17 cellular contexts compared by ENCODE assay signal in genomic region chr1:110345480-110345879, GRCh38. TPM values are rescaled to one million over a fixed set of nuclear protein-coding genes. Genes with fewer than 3 reads are reported as not detected.
DNase-seq lines count a peak whose midpoint lies in the region; ATAC-seq, FAIRE-seq and TF ChIP-seq lines count a peak whose summit lies in the region.
"Had no signal": no experiment of that assay in that cellular context is flagged by ENCODE, and none has a peak within 500 bp of the region (broad histone marks: within the 10 kb centered on the region; RNA-seq: fewer than 3 reads in every experiment).

No MANE protein-coding gene starts in this region.

- H3K27me3 ChIP-seq in OCI-LY1 (ENCODE audit: insufficient read depth, low read length) = no peaks in the 10 kb centered on the region
- no peaks in the 10 kb centered on the region for H3K27me3 ChIP-seq in GM12878 (replicated peaks in 1 of 2; ENCODE audit: control insufficient read depth in 2 of 2, insufficient read depth in 2 of 2, low read length in 1 of 2)
- H3K27me3 ChIP-seq: upper lobe of right lung had no signal

- DNase-seq in activated T-cell treated with anti-CD3 and anti-CD28 coated beads, Interleukin-2, amount 50 U/mL, for 24 hours = no peak
- DNase-seq in activated T-cell treated with anti-CD3 and anti-CD28 coated beads for 4 hours (no peak), GM12878 (ENCODE audit: low read depth, low spot score) (no peak), osteocyte (ENCODE audit: extremely low spot score, unreplicated experiment) (no peak), RCC 7860 (ENCODE audit: low spot score) (no peak)
- no peak for DNase-seq in activated naive CD4-positive, alpha-beta T cell treated with Interleukin-2 at 50 U/mL for 16 hours
- DNase-seq: activated CD4-positive, CD25-positive, alpha-beta regulatory T cell; activated effector memory CD4-positive, alpha-beta T cell treated with anti-CD3 and anti-CD28 coated beads, Interleukin-2, amount 50 U/mL, for 16 hours; central memory CD4-positive, alpha-beta T cell; DMS79; islet precursor cell; upper lobe of right lung had no signal

- peak overlapping the region; percentile 13 for H3K27ac ChIP-seq in OCI-LY1 (ENCODE audit: low read depth, low read length, poor library complexity, severe bottlenecking)
- peak overlapping the region; percentile 14; the same call in 1 of the 2 replicates for H3K27ac ChIP-seq in GM12878 (ENCODE audit: control insufficient read depth, insufficient read depth)
- H3K27ac ChIP-seq: HL-60, upper lobe of right lung had no signal

- peaks cover 98% of the 10 kb centered on the region for H3K36me3 ChIP-seq in OCI-LY1 (ENCODE audit: insufficient read depth, low read length)
- peaks cover 13 to 30% of the 10 kb centered on the region in 2 experiments for H3K36me3 ChIP-seq in GM12878 (ENCODE audit: control insufficient read depth in 2 of 2, insufficient read depth in 2 of 2, low read length in 1 of 2)

- SMC1A ChIA-PET in GM12878 (lab: Charles Lee; ENCODE audit: uncharacterized antibody, unreplicated experiment) = interaction anchor here (0.7 to 3.6 kb wide), 4 partner anchors 38 to 63 kb away, joined by 3 to 16 read pairs (median 5); no protein-coding TSS in a partner anchor

- POLR2A ChIA-PET in GM12878 (lab: Charles Lee) = interaction anchor here (0.6 kb wide), 1 partner anchor 28 kb away, joined by 3 read pairs; no protein-coding TSS in a partner anchor

- no peak for TF ChIP-seq EP300 in GM12878 (IDR thresholded peaks at IDR 0.05; ENCODE audit: borderline replicate concordance in 1 of 2, control insufficient read depth in 1 of 2, low read depth in 2 of 2, low read length in 2 of 2)

- CTCF ChIA-PET in GM12878 (lab: Yijun Ruan, JAX) = interaction anchor here (0.7 to 1.8 kb wide), 2 partner anchors 50 to 138 kb away, joined by 3 read pairs; no protein-coding TSS in a partner anchor

- BruUV-seq in GM12878 (replicated peaks; lab: Mats Ljungman, UMichigan) = no TSS peak

- no peaks in the 10 kb centered on the region for H3K9me3 ChIP-seq in OCI-LY1 (ENCODE audit: low read length)
- no peaks in the 10 kb centered on the region for H3K9me3 ChIP-seq in GM12878 (replicated peaks; ENCODE audit: control insufficient read depth, insufficient read depth, low read length)
- H3K9me3 ChIP-seq: upper lobe of right lung had no signal

- peak overlapping the region; percentile 82 for H3K4me3 ChIP-seq in OCI-LY1 (ENCODE audit: low read depth, low read length, poor library complexity, severe bottlenecking)
- H3K4me3 ChIP-seq in GM12878 = peak overlapping the region; percentile 83; the same call in 1 of the 2 replicates
- H3K4me3 ChIP-seq: upper lobe of right lung had no signal

- H3K4me1 ChIP-seq in OCI-LY1 (ENCODE audit: insufficient read depth, low read length, severe bottlenecking) (peaks cover 100% of the 10 kb centered on the region), GM12878 (ENCODE audit: control insufficient read depth, insufficient read depth, low read length) (peaks cover 14% of the 10 kb centered on the region)

- TF ChIP-seq RAD21 in GM12878 (IDR thresholded peaks at IDR 0.05; ENCODE audit: insufficient read depth, low read depth, low read length) = no peak

- in situ Hi-C loops in GM12878 (cut with MboI) = no loop called here

- H3K36me3 Mint-ChIP-seq in activated T-cell treated with anti-CD3 and anti-CD28 coated beads, Interleukin-2, amount 50 U/mL, for 24 hours (ENCODE audit: low read depth) = peaks cover 45% of the 10 kb centered on the region
- peaks cover 37% of the 10 kb centered on the region for H3K36me3 Mint-ChIP-seq in osteocyte (ENCODE audit: unreplicated experiment)

- peak; percentile 29; the same call in 2 of the 3 replicates for ATAC-seq in GM12878
- no peak for ATAC-seq in HG03432 (IDR thresholded peaks at IDR 0.05; ENCODE audit: unreplicated experiment)
- ATAC-seq: upper lobe of right lung had no signal

- no peak for TF ChIP-seq CTCF in OCI-LY1 (IDR thresholded peaks at IDR 0.05; ENCODE audit: low read length)
- no peak for TF ChIP-seq CTCF in GM12878 (IDR thresholded peaks at IDR 0.05 in 2 of 3, conservative IDR thresholded peaks at IDR 0.05 in 1 of 3; ENCODE audit: control insufficient read depth in 2 of 3, extremely low read depth in 1 of 3, insufficient read depth in 1 of 3, low read depth in 3 of 3, low read length in 3 of 3)
- TF ChIP-seq CTCF in osteocyte (IDR thresholded peaks at IDR 0.05) = no peak

- H3K9me2 ChIP-seq in OCI-LY1 (ENCODE audit: low read depth, low read length) = no peaks in the 10 kb centered on the region

- no peaks in the 10 kb centered on the region for H3K27me3 Mint-ChIP-seq in activated T-cell treated with anti-CD3 and anti-CD28 coated beads, Interleukin-2, amount 50 U/mL, for 24 hours
- H3K27me3 Mint-ChIP-seq in osteocyte (ENCODE audit: unreplicated experiment) = no peaks in the 10 kb centered on the region

- peak overlapping the region; percentile 74 for H3K4me2 ChIP-seq in OCI-LY1 (ENCODE audit: low read length)
- peak overlapping the region; percentile 45 for H3K4me2 ChIP-seq in GM12878 (ENCODE audit: control insufficient read depth, insufficient read depth)

- peak; percentile 82 for FAIRE-seq in GM12878 (lab: Jason Lieb, UNC)
- FAIRE-seq in RCC 7860 (lab: Jason Lieb, UNC) = no peak
- FAIRE-seq: endothelial cell of umbilical vein had no signal

- WGBS in GM12878 (ENCODE audit: insufficient coverage, insufficient replicate concordance, low lambda C conversion rate, missing lambda C conversion rate) = 45% methylated on average over 3 of the region's 3 CpGs

- peaks cover 100% of the 10 kb centered on the region for H3K79me2 ChIP-seq in OCI-LY1 (ENCODE audit: insufficient read depth, low read length)
- peaks cover 100% of the 10 kb centered on the region for H3K79me2 ChIP-seq in GM12878 (ENCODE audit: control insufficient read depth, insufficient read depth, low read length)

- H3F3A ChIP-seq in OCI-LY1 (ENCODE audit: insufficient read depth, low read length) = no peaks in the 10 kb centered on the region

- H2AFZ ChIP-seq in OCI-LY1 (ENCODE audit: low read length) (no peak overlapping the region), GM12878 (ENCODE audit: control insufficient read depth, low read depth, low read length) (no peak overlapping the region)

- TF ChIP-seq POLR2A in GM12878 (IDR thresholded peaks at IDR 0.05; ENCODE audit: low read depth, low read length) = no peak

- H3K9me3 Mint-ChIP-seq in activated T-cell treated with anti-CD3 and anti-CD28 coated beads, Interleukin-2, amount 50 U/mL, for 24 hours = no peaks in the 10 kb centered on the region
- H3K9me3 Mint-ChIP-seq in osteocyte (ENCODE audit: unreplicated experiment) = no peaks in the 10 kb centered on the region

- peaks cover 12% of the 10 kb centered on the region; the same call in 1 of the 2 replicates for H4K20me1 ChIP-seq in OCI-LY1 (ENCODE audit: insufficient read depth, low read length)
- peaks cover 6% of the 10 kb centered on the region; the same call in 1 of the 2 replicates for H4K20me1 ChIP-seq in GM12878 (ENCODE audit: control insufficient read depth, insufficient read depth)

- H3K4me1 Mint-ChIP-seq in activated T-cell treated with anti-CD3 and anti-CD28 coated beads, Interleukin-2, amount 50 U/mL, for 24 hours (ENCODE audit: low read depth) = peaks cover 93% of the 10 kb centered on the region
- H3K4me1 Mint-ChIP-seq in osteocyte (ENCODE audit: unreplicated experiment) = peaks cover 92% of the 10 kb centered on the region

- H3K4me3 Mint-ChIP-seq in activated T-cell treated with anti-CD3 and anti-CD28 coated beads, Interleukin-2, amount 50 U/mL, for 24 hours = peak overlapping the region; percentile 48
- H3K4me3 Mint-ChIP-seq in osteocyte (ENCODE audit: unreplicated experiment) = no peak overlapping the region

- H3K9ac ChIP-seq in OCI-LY1 (ENCODE audit: low read length) = peak overlapping the region; percentile 92
- peak overlapping the region; percentile 16; the same call in 1 of the 2 replicates for H3K9ac ChIP-seq in GM12878 (ENCODE audit: control insufficient read depth, insufficient read depth, low read length)

- intact Hi-C loops in GM12878 (cut with micrococcal nuclease; ENCODE audit: unreplicated experiment) = no loop called here

- RAD21 ChIA-PET in GM12878 (lab: Charles Lee; ENCODE audit: unreplicated experiment) = interaction anchor here (6.2 kb wide), 1 partner anchor 39 kb away, joined by 35 read pairs; no protein-coding TSS in a partner anchor

- H3K27ac Mint-ChIP-seq in activated T-cell treated with anti-CD3 and anti-CD28 coated beads, Interleukin-2, amount 50 U/mL, for 24 hours = no peak overlapping the region
- peak overlapping the region; percentile 71 for H3K27ac Mint-ChIP-seq in osteocyte (ENCODE audit: unreplicated experiment)

RNA-seq across cellular contexts. Expression of gene RBM15, which starts 6.3 kb away (rescaled TPM):
- total RNA-seq in GM12878 (2013; cell fraction: nucleolus; rRNA removed) = 214 and 247 TPM in 2 replicates
- 62.5 and 63.2 TPM in 2 replicates for total RNA-seq in GM12878 (2014; rRNA removed)
- total RNA-seq in GM12878 (2014; rRNA removed; fragmentation: Illumina TruSeq; extraction: Trizol) = 44.4 and 47.3 TPM in 2 replicates
- 47.8 and 51.6 TPM in 2 replicates for total RNA-seq in GM12878 (2021)
- 8.2 TPM for polyA plus RNA-seq in GM12878 (2011; ENCODE audit: low read depth)
- 25.6 and 31.2 TPM in 2 replicates for polyA plus RNA-seq in GM12878 (2011; rRNA removed)
- 32.2 and 32.8 TPM in 2 replicates for polyA plus RNA-seq in GM12878 (2011; cell fraction: cytosol; rRNA removed)
- 43.3 and 43.7 TPM in 2 replicates for polyA plus RNA-seq in GM12878 (2011; cell fraction: nucleus; rRNA removed)
- polyA plus RNA-seq in GM12878 (2012) = 14.8 and 17.7 TPM in 2 replicates
- 11.3 and 15.6 TPM in 2 replicates for polyA plus RNA-seq in GM12878 (2014; fragmentation: Illumina TruSeq; extraction: Trizol)
- 1 to 10 TPM; 3.1 to 3.6 TPM for polyA plus RNA-seq in GM12878 (2014; fragmentation: Nextera tagmentation; extraction: Ambion mirVana)
- 26.7 and 27.0 TPM in 2 replicates for polyA plus RNA-seq in GM12878 (2014; rRNA removed)
- 10 to 100 TPM; 25.1 to 26.4 TPM for polyA plus RNA-seq in GM12878 (2016; fragmentation: Nextera tagmentation; extraction: Ambion mirVana)
- polyA minus RNA-seq in GM12878 (2011; rRNA and poly(A)+ RNA removed) = 141 and 217 TPM in 2 replicates
- polyA minus RNA-seq in GM12878 (2011; cell fraction: cytosol; rRNA and poly(A)+ RNA removed) = 43.8 and 44.7 TPM in 2 replicates
- 156 and 252 TPM in 2 replicates for polyA minus RNA-seq in GM12878 (2011; cell fraction: nucleus; rRNA and poly(A)+ RNA removed)
- 26.3 and 27.8 TPM in 2 replicates for total RNA-seq in osteocyte

RNA-seq across cellular contexts. Expression of gene SLC16A4, which starts 45.3 kb away (rescaled TPM):
- 2.3 and 3.2 TPM in 2 replicates for total RNA-seq in GM12878 (2013; cell fraction: nucleolus; rRNA removed)
- 0.17 and 0.22 TPM in 2 replicates for total RNA-seq in GM12878 (2014; rRNA removed)
- total RNA-seq in GM12878 (2014; rRNA removed; fragmentation: Illumina TruSeq; extraction: Trizol) = 0.09 and 0.13 TPM in 2 replicates
- not detected in 2 replicates for total RNA-seq in GM12878 (2021)
- polyA plus RNA-seq in GM12878 (2011; ENCODE audit: low read depth) = 0.39 TPM
- 0.57 and 0.95 TPM in 2 replicates for polyA plus RNA-seq in GM12878 (2011; rRNA removed)
- 0.18 and 0.27 TPM in 2 replicates for polyA plus RNA-seq in GM12878 (2011; cell fraction: cytosol; rRNA removed)
- 0.44 and 0.76 TPM in 2 replicates for polyA plus RNA-seq in GM12878 (2011; cell fraction: nucleus; rRNA removed)
- 0.48 and 0.62 TPM in 2 replicates for polyA plus RNA-seq in GM12878 (2012)
- 0.26 and 0.52 TPM in 2 replicates for polyA plus RNA-seq in GM12878 (2014; fragmentation: Illumina TruSeq; extraction: Trizol)
- polyA plus RNA-seq in GM12878 (2014; fragmentation: Nextera tagmentation; extraction: Ambion mirVana) = under 1 TPM; 0.15 to 0.45 TPM
- polyA plus RNA-seq in GM12878 (2014; rRNA removed) = 0.08 and 0.26 TPM in 2 replicates
- 1 to 10 TPM; 2.1 to 2.2 TPM for polyA plus RNA-seq in GM12878 (2016; fragmentation: Nextera tagmentation; extraction: Ambion mirVana)
- 0.36 and 0.88 TPM in 2 replicates for polyA minus RNA-seq in GM12878 (2011; rRNA and poly(A)+ RNA removed)
- polyA minus RNA-seq in GM12878 (2011; cell fraction: cytosol; rRNA and poly(A)+ RNA removed) = not detected in 2 replicates
- 0.38 TPM in 1 of 2 replicates, not detected in the other for polyA minus RNA-seq in GM12878 (2011; cell fraction: nucleus; rRNA and poly(A)+ RNA removed)
- total RNA-seq in osteocyte = 25.8 and 26.3 TPM in 2 replicates
- total RNA-seq: mononuclear cell had no signal
